1 cellular context compared by ENCODE assay signal in the genomic region with DNA sequence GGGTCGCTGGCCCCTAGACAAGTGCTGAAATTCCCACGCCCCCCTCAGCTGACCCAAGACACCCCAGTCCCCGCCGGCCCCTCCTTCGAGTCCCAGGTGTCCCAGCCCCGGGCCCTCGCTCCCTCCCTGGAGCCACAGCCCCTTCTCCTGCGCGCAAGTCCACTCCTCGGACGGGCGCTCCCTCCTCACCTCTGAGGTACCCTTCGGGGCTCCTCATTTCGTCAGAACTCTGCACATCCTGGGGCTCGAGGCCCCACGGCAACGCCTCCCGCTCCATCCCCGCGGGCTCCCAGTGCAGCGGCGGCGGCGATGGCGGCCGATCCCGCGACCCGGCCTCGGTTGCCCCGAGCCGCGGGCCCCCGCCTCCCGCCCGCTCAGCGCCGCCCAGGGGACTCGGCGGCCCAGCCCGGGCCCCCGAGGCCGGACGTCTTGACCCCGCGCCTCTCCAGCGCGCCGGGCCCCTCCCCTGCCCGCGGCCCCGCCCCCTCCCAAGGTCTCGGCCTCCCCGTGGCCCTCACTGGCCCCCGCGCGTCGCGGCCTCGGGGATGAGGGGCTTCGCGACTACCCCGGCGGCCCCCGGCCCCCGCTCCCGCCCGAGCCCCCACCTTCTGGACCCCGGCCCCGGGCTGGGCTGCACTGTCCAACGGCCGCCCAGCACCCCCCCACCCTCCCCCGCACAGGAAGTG.
TF ChIP-seq lines count a peak whose summit lies in the region.

ZNF768 (minus strand) TSS at position 430 of the 686 bp plus-strand sequence; CDS start at position 277, 153 bp downstream.

TF ChIP-seq in HepG2, 621 proteins besides CTCF, POLR2A, EP300 and RAD21 (continued from another document and continues in another):
- no peak for TF ChIP-seq ZNF280D (CRISPR knock-in tag; IDR thresholded peaks at IDR 0.05)
- peak; percentile 45; the same call in 1 of the 2 replicates for TF ChIP-seq PATZ1 (CRISPR knock-in tag; IDR thresholded peaks at IDR 0.05)
- no peak for TF ChIP-seq CHD2 (IDR thresholded peaks at IDR 0.05; ENCODE audit: low read depth, low read length)
- TF ChIP-seq SALL2 (CRISPR knock-in tag; IDR thresholded peaks at IDR 0.05) = no peak; the same call in 1 of the 2 replicates
- TF ChIP-seq SP2 (CRISPR knock-in tag; IDR thresholded peaks at IDR 0.05) = no peak
- no peak for TF ChIP-seq JUN (CRISPR knock-in tag; IDR thresholded peaks at IDR 0.05)
- no peak for TF ChIP-seq ZNF577 (CRISPR knock-in tag; IDR thresholded peaks at IDR 0.05; ENCODE audit: borderline replicate concordance, low read depth)
- TF ChIP-seq, protein P1, sequence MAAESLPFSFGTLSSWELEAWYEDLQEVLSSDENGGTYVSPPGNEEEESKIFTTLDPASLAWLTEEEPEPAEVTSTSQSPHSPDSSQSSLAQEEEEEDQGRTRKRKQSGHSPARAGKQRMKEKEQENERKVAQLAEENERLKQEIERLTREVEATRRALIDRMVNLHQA (CRISPR knock-in tag; IDR thresholded peaks at IDR 0.05) = no peak
- peak; percentile 33; the same call in 1 of the 2 replicates for TF ChIP-seq ZNF574 (CRISPR knock-in tag; IDR thresholded peaks at IDR 0.05)
- TF ChIP-seq ZNF691 (CRISPR knock-in tag; IDR thresholded peaks at IDR 0.05; ENCODE audit: borderline replicate concordance, low read depth) = no peak
- TF ChIP-seq SNAPC2 (CRISPR knock-in tag; IDR thresholded peaks at IDR 0.05) = 0 out of 2 replicates have a peak, but pooled peaks have one; percentile 10
- 0 out of 2 replicates have a peak, but pooled peaks have one; percentile 26 for TF ChIP-seq ZNF34 (CRISPR knock-in tag; IDR thresholded peaks at IDR 0.05; ENCODE audit: borderline replicate concordance)
- no peak for TF ChIP-seq SOX5 (CRISPR knock-in tag; IDR thresholded peaks at IDR 0.05; ENCODE audit: borderline replicate concordance)
- TF ChIP-seq ZNF234 (CRISPR knock-in tag; conservative IDR thresholded peaks at IDR 0.05) = no peak
- no peak for TF ChIP-seq CREM (IDR thresholded peaks at IDR 0.05)
- TF ChIP-seq CREM (CRISPR knock-in tag; IDR thresholded peaks at IDR 0.05) = no peak
- TF ChIP-seq HDAC2 (CRISPR knock-in tag; IDR thresholded peaks at IDR 0.05) = no peak
- no peak for TF ChIP-seq HCFC1 (IDR thresholded peaks at IDR 0.05; ENCODE audit: low read depth, low read length)
- TF ChIP-seq SIX1 (CRISPR knock-in tag; IDR thresholded peaks at IDR 0.05; ENCODE audit: borderline replicate concordance) = no peak
- no peak for TF ChIP-seq ATM (IDR thresholded peaks at IDR 0.05; ENCODE audit: borderline replicate concordance)
- no peak for TF ChIP-seq RFXANK (CRISPR knock-in tag; IDR thresholded peaks at IDR 0.05)
- no peak for TF ChIP-seq ZNF607 (CRISPR knock-in tag; IDR thresholded peaks at IDR 0.05; ENCODE audit: borderline replicate concordance)
- peak; percentile 48 for TF ChIP-seq YY1 (IDR thresholded peaks at IDR 0.05; ENCODE audit: insufficient read depth, insufficient replicate concordance, low read depth, low read length)
- TF ChIP-seq SUZ12 (IDR thresholded peaks at IDR 0.05; ENCODE audit: low read depth, low read length) = no peak
- TF ChIP-seq ZNF749 (CRISPR knock-in tag; IDR thresholded peaks at IDR 0.05; ENCODE audit: borderline replicate concordance) = no peak
- TF ChIP-seq, protein P2, sequence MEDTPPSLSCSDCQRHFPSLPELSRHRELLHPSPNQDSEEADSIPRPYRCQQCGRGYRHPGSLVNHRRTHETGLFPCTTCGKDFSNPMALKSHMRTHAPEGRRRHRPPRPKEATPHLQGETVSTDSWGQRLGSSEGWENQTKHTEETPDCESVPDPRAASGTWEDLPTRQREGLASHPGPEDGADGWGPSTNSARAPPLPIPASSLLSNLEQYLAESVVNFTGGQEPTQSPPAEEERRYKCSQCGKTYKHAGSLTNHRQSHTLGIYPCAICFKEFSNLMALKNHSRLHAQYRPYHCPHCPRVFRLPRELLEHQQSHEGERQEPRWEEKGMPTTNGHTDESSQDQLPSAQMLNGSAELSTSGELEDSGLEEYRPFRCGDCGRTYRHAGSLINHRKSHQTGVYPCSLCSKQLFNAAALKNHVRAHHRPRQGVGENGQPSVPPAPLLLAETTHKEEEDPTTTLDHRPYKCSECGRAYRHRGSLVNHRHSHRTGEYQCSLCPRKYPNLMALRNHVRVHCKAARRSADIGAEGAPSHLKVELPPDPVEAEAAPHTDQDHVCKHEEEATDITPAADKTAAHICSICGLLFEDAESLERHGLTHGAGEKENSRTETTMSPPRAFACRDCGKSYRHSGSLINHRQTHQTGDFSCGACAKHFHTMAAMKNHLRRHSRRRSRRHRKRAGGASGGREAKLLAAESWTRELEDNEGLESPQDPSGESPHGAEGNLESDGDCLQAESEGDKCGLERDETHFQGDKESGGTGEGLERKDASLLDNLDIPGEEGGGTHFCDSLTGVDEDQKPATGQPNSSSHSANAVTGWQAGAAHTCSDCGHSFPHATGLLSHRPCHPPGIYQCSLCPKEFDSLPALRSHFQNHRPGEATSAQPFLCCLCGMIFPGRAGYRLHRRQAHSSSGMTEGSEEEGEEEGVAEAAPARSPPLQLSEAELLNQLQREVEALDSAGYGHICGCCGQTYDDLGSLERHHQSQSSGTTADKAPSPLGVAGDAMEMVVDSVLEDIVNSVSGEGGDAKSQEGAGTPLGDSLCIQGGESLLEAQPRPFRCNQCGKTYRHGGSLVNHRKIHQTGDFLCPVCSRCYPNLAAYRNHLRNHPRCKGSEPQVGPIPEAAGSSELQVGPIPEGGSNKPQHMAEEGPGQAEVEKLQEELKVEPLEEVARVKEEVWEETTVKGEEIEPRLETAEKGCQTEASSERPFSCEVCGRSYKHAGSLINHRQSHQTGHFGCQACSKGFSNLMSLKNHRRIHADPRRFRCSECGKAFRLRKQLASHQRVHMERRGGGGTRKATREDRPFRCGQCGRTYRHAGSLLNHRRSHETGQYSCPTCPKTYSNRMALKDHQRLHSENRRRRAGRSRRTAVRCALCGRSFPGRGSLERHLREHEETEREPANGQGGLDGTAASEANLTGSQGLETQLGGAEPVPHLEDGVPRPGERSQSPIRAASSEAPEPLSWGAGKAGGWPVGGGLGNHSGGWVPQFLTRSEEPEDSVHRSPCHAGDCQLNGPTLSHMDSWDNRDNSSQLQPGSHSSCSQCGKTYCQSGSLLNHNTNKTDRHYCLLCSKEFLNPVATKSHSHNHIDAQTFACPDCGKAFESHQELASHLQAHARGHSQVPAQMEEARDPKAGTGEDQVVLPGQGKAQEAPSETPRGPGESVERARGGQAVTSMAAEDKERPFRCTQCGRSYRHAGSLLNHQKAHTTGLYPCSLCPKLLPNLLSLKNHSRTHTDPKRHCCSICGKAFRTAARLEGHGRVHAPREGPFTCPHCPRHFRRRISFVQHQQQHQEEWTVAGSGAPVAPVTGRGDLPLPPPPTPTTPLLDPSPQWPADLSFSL (CRISPR knock-in tag; IDR thresholded peaks at IDR 0.05) = no peak
- TF ChIP-seq ZBTB21 (CRISPR knock-in tag; IDR thresholded peaks at IDR 0.05) = no peak
- peak; percentile 45 for TF ChIP-seq SRY (CRISPR knock-in tag; IDR thresholded peaks at IDR 0.05)
- TF ChIP-seq TAF15 (IDR thresholded peaks at IDR 0.05; ENCODE audit: low read depth, low read length, poor library complexity, severe bottlenecking) = peak; percentile 40
- TF ChIP-seq ZSCAN9 (CRISPR knock-in tag; IDR thresholded peaks at IDR 0.05; ENCODE audit: borderline replicate concordance) = no peak; the same call in 1 of the 2 replicates
- TF ChIP-seq FOSL1 (CRISPR knock-in tag; IDR thresholded peaks at IDR 0.05; ENCODE audit: borderline replicate concordance) = no peak
- TF ChIP-seq, protein P3, sequence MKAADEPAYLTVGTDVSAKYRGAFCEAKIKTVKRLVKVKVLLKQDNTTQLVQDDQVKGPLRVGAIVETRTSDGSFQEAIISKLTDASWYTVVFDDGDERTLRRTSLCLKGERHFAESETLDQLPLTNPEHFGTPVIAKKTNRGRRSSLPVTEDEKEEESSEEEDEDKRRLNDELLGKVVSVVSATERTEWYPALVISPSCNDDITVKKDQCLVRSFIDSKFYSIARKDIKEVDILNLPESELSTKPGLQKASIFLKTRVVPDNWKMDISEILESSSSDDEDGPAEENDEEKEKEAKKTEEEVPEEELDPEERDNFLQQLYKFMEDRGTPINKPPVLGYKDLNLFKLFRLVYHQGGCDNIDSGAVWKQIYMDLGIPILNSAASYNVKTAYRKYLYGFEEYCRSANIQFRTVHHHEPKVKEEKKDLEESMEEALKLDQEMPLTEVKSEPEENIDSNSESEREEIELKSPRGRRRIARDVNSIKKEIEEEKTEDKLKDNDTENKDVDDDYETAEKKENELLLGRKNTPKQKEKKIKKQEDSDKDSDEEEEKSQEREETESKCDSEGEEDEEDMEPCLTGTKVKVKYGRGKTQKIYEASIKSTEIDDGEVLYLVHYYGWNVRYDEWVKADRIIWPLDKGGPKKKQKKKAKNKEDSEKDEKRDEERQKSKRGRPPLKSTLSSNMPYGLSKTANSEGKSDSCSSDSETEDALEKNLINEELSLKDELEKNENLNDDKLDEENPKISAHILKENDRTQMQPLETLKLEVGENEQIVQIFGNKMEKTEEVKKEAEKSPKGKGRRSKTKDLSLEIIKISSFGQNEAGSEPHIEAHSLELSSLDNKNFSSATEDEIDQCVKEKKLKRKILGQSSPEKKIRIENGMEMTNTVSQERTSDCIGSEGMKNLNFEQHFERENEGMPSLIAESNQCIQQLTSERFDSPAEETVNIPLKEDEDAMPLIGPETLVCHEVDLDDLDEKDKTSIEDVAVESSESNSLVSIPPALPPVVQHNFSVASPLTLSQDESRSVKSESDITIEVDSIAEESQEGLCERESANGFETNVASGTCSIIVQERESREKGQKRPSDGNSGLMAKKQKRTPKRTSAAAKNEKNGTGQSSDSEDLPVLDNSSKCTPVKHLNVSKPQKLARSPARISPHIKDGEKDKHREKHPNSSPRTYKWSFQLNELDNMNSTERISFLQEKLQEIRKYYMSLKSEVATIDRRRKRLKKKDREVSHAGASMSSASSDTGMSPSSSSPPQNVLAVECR (CRISPR knock-in tag; IDR thresholded peaks at IDR 0.05; ENCODE audit: borderline replicate concordance) = no peak
- TF ChIP-seq GATAD2A (CRISPR knock-in tag; IDR thresholded peaks at IDR 0.05) = no peak
- peak; percentile 58; the same call in 1 of the 2 replicates for TF ChIP-seq RXRA (CRISPR knock-in tag; IDR thresholded peaks at IDR 0.05)
- no peak for TF ChIP-seq KAT8 (CRISPR knock-in tag; IDR thresholded peaks at IDR 0.05)
